In genomic region chr10:8712653-8713052, GRCh38 we compare ENCODE assay signal across 15 cellular contexts.
A peak's percentile ranks its signal among the peaks of the same experiment; 100 is the strongest.
DNase-seq lines count a peak whose midpoint lies in the region; ATAC-seq and TF ChIP-seq lines count a peak whose summit lies in the region.
"Had no signal": no experiment of that assay in that cellular context is flagged by ENCODE, and none has a peak within 500 bp of the region (broad histone marks: within the 10 kb centered on the region; RNA-seq: fewer than 3 reads in every experiment).

No MANE protein-coding gene starts in this region.

- no peak overlapping the region for H3K9ac ChIP-seq in neural cell (ENCODE audit: low read length)
- H3K9ac ChIP-seq: BLaER1 had no signal

- H3K4me1 Mint-ChIP-seq in natural killer cell = no peaks in the 10 kb centered on the region
- H3K4me1 Mint-ChIP-seq: CD8-positive, alpha-beta memory T cell had no signal

- no peak for TF ChIP-seq RAD21 in neural cell (conservative IDR thresholded peaks at IDR 0.05)

- ATAC-seq in GM21360 (IDR thresholded peaks at IDR 0.05; ENCODE audit: unreplicated experiment) = no peak
- no peak for ATAC-seq in natural killer cell
- no peak for ATAC-seq in GM21717 (IDR thresholded peaks at IDR 0.05; ENCODE audit: unreplicated experiment)
- ATAC-seq: A549 had no signal

- DNase-seq in SK-N-DZ (ENCODE audit: low spot score) (peak; percentile 76), left kidney (ENCODE audit: low read depth, low spot score) (peak; percentile 28), natural killer cell (no peak), SHP77 (lab: John Stamatoyannopoulos, UW) (no peak)
- DNase-seq: AML-193; Caco-2; CD8-positive, alpha-beta memory T cell; DMS53 had no signal

- peak; percentile 53 for TF ChIP-seq EP300 in neural cell (conservative IDR thresholded peaks at IDR 0.05; ENCODE audit: poor library complexity, severe bottlenecking)

- H3K27ac ChIP-seq in neural cell (ENCODE audit: low read length) = no peak overlapping the region
- H3K27ac ChIP-seq: A549, BLaER1 had no signal

- no peaks in the 10 kb centered on the region for H3F3A ChIP-seq in neural cell (ENCODE audit: insufficient read depth, low read length, poor library complexity, severe bottlenecking)

- no peaks in the 10 kb centered on the region for H4K20me1 ChIP-seq in neural cell (ENCODE audit: insufficient read depth)
- H4K20me1 ChIP-seq: BLaER1 had no signal

- TF ChIP-seq CTCF in neural cell (IDR thresholded peaks at IDR 0.05; ENCODE audit: poor library complexity, severe bottlenecking) = no peak
- no peak for TF ChIP-seq CTCF in natural killer cell (IDR thresholded peaks at IDR 0.05)

- H3K9me2 ChIP-seq in neural cell (ENCODE audit: insufficient read depth, low read length) = no peaks in the 10 kb centered on the region

- no peaks in the 10 kb centered on the region for H3K36me3 Mint-ChIP-seq in natural killer cell
- H3K36me3 Mint-ChIP-seq: CD8-positive, alpha-beta memory T cell; IgD-negative memory B cell had no signal

- H3K4me2 ChIP-seq in neural cell (ENCODE audit: low read length) = no peak overlapping the region
- H3K4me2 ChIP-seq: A549, BLaER1 had no signal

- H3K79me2 ChIP-seq in neural cell (replicated peaks; ENCODE audit: insufficient read depth, low read length) = no peaks in the 10 kb centered on the region

- no peak overlapping the region for H3K4me3 Mint-ChIP-seq in natural killer cell
- H3K4me3 Mint-ChIP-seq: CD8-positive, alpha-beta memory T cell; IgD-negative memory B cell had no signal

- intact Hi-C loops in natural killer cell (cut with micrococcal nuclease) = no loop called here

- no peak overlapping the region for H3K27ac Mint-ChIP-seq in natural killer cell
- H3K27ac Mint-ChIP-seq: CD8-positive, alpha-beta memory T cell; IgD-negative memory B cell had no signal

- no peak overlapping the region for H3K4me3 ChIP-seq in neural cell (ENCODE audit: low read length)
- H3K4me3 ChIP-seq: A549, BLaER1, HAP-1 had no signal

- H3K9me3 Mint-ChIP-seq in natural killer cell = peaks cover 0 to 4% of the 10 kb centered on the region in 2 donors

- H2AFZ ChIP-seq in neural cell (ENCODE audit: low read depth, low read length) = no peak overlapping the region

- no peaks in the 10 kb centered on the region for H3K36me3 ChIP-seq in neural cell (ENCODE audit: insufficient read depth, low read length)
- H3K36me3 ChIP-seq: BLaER1, HAP-1 had no signal

- no peaks in the 10 kb centered on the region for H3K27me3 ChIP-seq in neural cell (ENCODE audit: insufficient read depth, low read depth, low read length)
- H3K27me3 ChIP-seq: BLaER1 had no signal

- peaks cover 14% of the 10 kb centered on the region in 2 donors for H3K27me3 Mint-ChIP-seq in natural killer cell (ENCODE audit: low read depth in 2 of 2)
- H3K27me3 Mint-ChIP-seq: IgD-negative memory B cell had no signal

- H3K9me3 ChIP-seq in neural cell (ENCODE audit: low read length) = no peaks in the 10 kb centered on the region
- H3K9me3 ChIP-seq: A549, BLaER1, HAP-1 had no signal

TF ChIP-seq in neural cell, 6 proteins besides CTCF, POLR2A, EP300 and RAD21:
- no peak for TF ChIP-seq EZH2 (IDR thresholded peaks at IDR 0.05; ENCODE audit: borderline replicate concordance, insufficient read depth, low read length, poor library complexity, severe bottlenecking)
- TF ChIP-seq POLR2AphosphoS5 (IDR thresholded peaks at IDR 0.05) = peak; percentile 17
- TF ChIP-seq MXI1 (conservative IDR thresholded peaks at IDR 0.05; ENCODE audit: poor library complexity, severe bottlenecking) = no peak
TF ChIP-seq in neural cell: peak in this region for 1.

Comparison
In these comparisons a context has a peak if more than half of its experiments do, and no peak if none do; other contexts are left out.
1. DNase-seq: peak in SK-N-DZ (single experiment) and left kidney (single experiment); none in natural killer cell (single experiment) and SHP77 (0 of 2).